29 cellular contexts compared by ENCODE assay signal in genomic region chr3:195416795-195417194, GRCh38. TPM values are rescaled to one million over a fixed set of nuclear protein-coding genes. Genes with fewer than 3 reads are reported as not detected.
A peak's percentile ranks its signal among the peaks of the same experiment; 100 is the strongest.
DNase-seq lines count a peak whose midpoint lies in the region; ATAC-seq, FAIRE-seq and TF ChIP-seq lines count a peak whose summit lies in the region.
"Had no signal": no experiment of that assay in that cellular context is flagged by ENCODE, and none has a peak within 500 bp of the region (broad histone marks: within the 10 kb centered on the region; RNA-seq: fewer than 3 reads in every experiment).

No MANE protein-coding gene starts in this region.

- intact Hi-C loops in MCF 10A (cut with micrococcal nuclease) (no loop called here), breast epithelium (cut with DNase I; ENCODE audit: low total_unique reads) (no loop called here)

- H3K4me1 ChIP-seq in breast epithelium (no peaks in the 10 kb centered on the region), foreskin keratinocyte (no peaks in the 10 kb centered on the region)

- ATAC-seq in foreskin keratinocyte: peak; percentile 59
- no peak for ATAC-seq in stimulated activated naive B cell treated with anti-CD40 and anti-IgM and Interleukin-4, amounts not matched to agents 10 μg/mL and 1 μg/mL and 100 μg/mL, for 72 hours (replicated peaks)
- ATAC-seq: effector memory CD8-positive, alpha-beta T cell; gastrocnemius medialis had no signal

- H3K4me1 Mint-ChIP-seq in MCF 10A (ENCODE audit: insufficient read depth, unreplicated experiment): peaks cover 32% of the 10 kb centered on the region
- peaks cover 30 to 62% of the 10 kb centered on the region in 2 donors for H3K4me1 Mint-ChIP-seq in stimulated activated naive B cell treated with anti-CD40 and anti-IgM and Interleukin-4, amounts not matched to agents 10 μg/mL and 1 μg/mL and 100 μg/mL, for 72 hours

- H3K36me3 ChIP-seq in breast epithelium: no peaks in the 10 kb centered on the region
- H3K36me3 ChIP-seq: esophagus muscularis mucosa, gastrocnemius medialis, tibial artery had no signal

- H3K27me3 ChIP-seq in breast epithelium (no peaks in the 10 kb centered on the region), foreskin keratinocyte (no peaks in the 10 kb centered on the region)
- H3K27me3 ChIP-seq: esophagus muscularis mucosa, gastrocnemius medialis, tibial artery had no signal

- H3K4me3 Mint-ChIP-seq in MCF 10A (ENCODE audit: unreplicated experiment): no peak overlapping the region
- no peak overlapping the region for H3K4me3 Mint-ChIP-seq in stimulated activated naive B cell treated with anti-CD40 and anti-IgM and Interleukin-4, amounts not matched to agents 10 μg/mL and 1 μg/mL and 100 μg/mL, for 72 hours
- H3K4me3 Mint-ChIP-seq: activated CD4-positive, alpha-beta T cell treated with anti-CD3 and anti-CD28 coated beads, Interleukin-2, amount 10 ng/mL, durations not matched to agents 24 days and 14 days; effector memory CD8-positive, alpha-beta T cell had no signal

- H3K27ac Mint-ChIP-seq in MCF 10A (ENCODE audit: low read depth, unreplicated experiment): no peak overlapping the region
- H3K27ac Mint-ChIP-seq in stimulated activated naive B cell treated with anti-CD40 and anti-IgM and Interleukin-4, amounts not matched to agents 10 μg/mL and 1 μg/mL and 100 μg/mL, for 72 hours: no peak overlapping the region
- H3K27ac Mint-ChIP-seq: activated CD4-positive, alpha-beta T cell treated with anti-CD3 and anti-CD28 coated beads, Interleukin-2, amount 10 ng/mL, durations not matched to agents 24 days and 14 days; activated naive CD4-positive, alpha-beta T cell treated with anti-CD3 and anti-CD28 coated beads, Interleukin-2, amount 50 U/mL, for 72 hours; activated T-helper 2 cell treated with anti-CD3 and anti-CD28 coated beads, Interferon-gamma antibody, Interleukin-2, Interleukin-4, amounts not matched to agents 10 μg/mL and 5 μg/mL and 100 μg/mL, durations not matched to agents 14 hours and 24 hours and 36 hours; IgD-negative memory B cell had no signal

- DNase-seq in MCF 10A (ENCODE audit: unreplicated experiment) (peak; percentile 53), breast epithelium (ENCODE audit: low spot score in 2 of 2) (no peak), RCC 7860 (ENCODE audit: low spot score) (peak; percentile 40), foreskin keratinocyte (peak in 1 of 2 donors; percentile 31), frontal cortex (ENCODE audit: low spot score in 2 of 2) (no peak), T-helper 9 cell (no peak)
- no peak for DNase-seq in stimulated activated naive B cell treated with anti-CD40 and anti-IgM and Interleukin-4, amounts not matched to agents 10 μg/mL and 1 μg/mL and 100 μg/mL, for 72 hours
- DNase-seq: ACHN; activated CD4-positive, alpha-beta T cell treated with anti-CD3 and anti-CD28 coated beads, Interleukin-2, amount 10 ng/mL, durations not matched to agents 24 days and 14 days; aorta; caudate nucleus; COR-L47; cortex of kidney; effector memory CD8-positive, alpha-beta T cell; gastrocnemius medialis; GF-D8; NCI-H1417 treated with DMSO at 0.1 percent for 48 hours; NCI-H446 treated with DMSO at 0.1 percent for 48 hours; occipital lobe; SK-N-SH; T-helper 2 cell; tibial artery had no signal

- TF ChIP-seq POLR2A in breast epithelium (IDR thresholded peaks at IDR 0.05): no peak

- POLR2A ChIA-PET in MCF 10A (lab: Yijun Ruan, JAX): interaction anchor here (0.6 to 2.9 kb wide), 3 partner anchors 8 to 25 kb away, joined by 4 to 19 read pairs (median 5); partner anchors contain the start of gene ACAP2

- no peak overlapping the region for H3K4me3 ChIP-seq in breast epithelium
- H3K4me3 ChIP-seq: esophagus muscularis mucosa, gastrocnemius medialis, skin epidermis, tibial artery had no signal

- H3K27ac ChIP-seq in breast epithelium (no peak overlapping the region), foreskin keratinocyte (no peak overlapping the region)
- H3K27ac ChIP-seq: esophagus muscularis mucosa, gastrocnemius medialis, skin epidermis, tibial artery, VCaP had no signal

- FAIRE-seq in RCC 7860 (lab: Jason Lieb, UNC): peak; percentile 60
- FAIRE-seq in frontal cortex (lab: Jason Lieb, UNC): no peak
- FAIRE-seq: H1 had no signal

- no peaks in the 10 kb centered on the region for H3K9me3 Mint-ChIP-seq in MCF 10A (ENCODE audit: unreplicated experiment)
- H3K9me3 Mint-ChIP-seq in stimulated activated naive B cell treated with anti-CD40 and anti-IgM and Interleukin-4, amounts not matched to agents 10 μg/mL and 1 μg/mL and 100 μg/mL, for 72 hours: peaks cover 0 to 1% of the 10 kb centered on the region in 2 donors
- H3K9me3 Mint-ChIP-seq: activated CD4-positive, alpha-beta T cell treated with anti-CD3 and anti-CD28 coated beads, Interleukin-2, amount 10 ng/mL, durations not matched to agents 24 days and 14 days; activated naive CD4-positive, alpha-beta T cell treated with anti-CD3 and anti-CD28 coated beads, Interleukin-2, amount 50 U/mL, for 72 hours; activated T-helper 2 cell treated with anti-CD3 and anti-CD28 coated beads, Interferon-gamma antibody, Interleukin-2, Interleukin-4, amounts not matched to agents 10 μg/mL and 5 μg/mL and 100 μg/mL, durations not matched to agents 14 hours and 24 hours and 36 hours; effector memory CD8-positive, alpha-beta T cell; IgD-negative memory B cell had no signal

- CTCF ChIA-PET in MCF 10A (lab: Yijun Ruan, JAX): interaction anchor here (0.6 to 1.2 kb wide), 2 partner anchors 146 to 648 kb away, joined by 3 to 5 read pairs; partner anchors contain the start of gene XXYLT1

- TF ChIP-seq CTCF in MCF 10A (IDR thresholded peaks at IDR 0.05; ENCODE audit: unreplicated experiment) (no peak), breast epithelium (IDR thresholded peaks at IDR 0.05) (no peak), foreskin keratinocyte (conservative IDR thresholded peaks at IDR 0.05) (no peak)

- H3K27me3 Mint-ChIP-seq in MCF 10A (ENCODE audit: insufficient read depth, unreplicated experiment): no peaks in the 10 kb centered on the region
- no peaks in the 10 kb centered on the region for H3K27me3 Mint-ChIP-seq in stimulated activated naive B cell treated with anti-CD40 and anti-IgM and Interleukin-4, amounts not matched to agents 10 μg/mL and 1 μg/mL and 100 μg/mL, for 72 hours
- H3K27me3 Mint-ChIP-seq: activated CD4-positive, alpha-beta T cell treated with anti-CD3 and anti-CD28 coated beads, Interleukin-2, amount 10 ng/mL, durations not matched to agents 24 days and 14 days; effector memory CD8-positive, alpha-beta T cell; IgD-negative memory B cell had no signal

- no peaks in the 10 kb centered on the region for H3K36me3 Mint-ChIP-seq in MCF 10A (ENCODE audit: insufficient read depth, unreplicated experiment)
- H3K36me3 Mint-ChIP-seq in stimulated activated naive B cell treated with anti-CD40 and anti-IgM and Interleukin-4, amounts not matched to agents 10 μg/mL and 1 μg/mL and 100 μg/mL, for 72 hours: peaks cover 11 to 20% of the 10 kb centered on the region in 2 donors
- H3K36me3 Mint-ChIP-seq: activated naive CD4-positive, alpha-beta T cell treated with anti-CD3 and anti-CD28 coated beads, Interleukin-2, amount 50 U/mL, for 72 hours; IgD-negative memory B cell had no signal

- no peaks in the 10 kb centered on the region for H3K9me3 ChIP-seq in breast epithelium
- H3K9me3 ChIP-seq: esophagus muscularis mucosa, gastrocnemius medialis, SK-N-SH, tibial artery had no signal

- no TSS peak for BruUV-seq in MCF 10A (replicated peaks; lab: Mats Ljungman, UMichigan)

RNA-seq across cellular contexts. Expression of gene ACAP2, which starts 26.0 kb away (rescaled TPM):
- 53.2 and 64.3 TPM in 2 replicates for total RNA-seq in MCF 10A (2022)
- total RNA-seq in breast epithelium: 10 to 100 TPM; 60.0 to 87.1 (median 63.0) TPM
- 26.5 and 27.9 TPM in 2 replicates for total RNA-seq in foreskin keratinocyte
- 4.6 and 4.7 TPM in 2 replicates for polyA plus RNA-seq in foreskin keratinocyte
- total RNA-seq in frontal cortex: 149 TPM

Comparison
In these comparisons a context has a peak if more than half of its experiments do, and no peak if none do; other contexts are left out.
1. DNase-seq: peak in MCF 10A (single experiment) and RCC 7860 (single experiment); none in breast epithelium (0 of 2), frontal cortex (0 of 2), T-helper 9 cell (single experiment) and stimulated activated naive B cell treated with anti-CD40 and anti-IgM and Interleukin-4, amounts not matched to agents 10 μg/mL and 1 μg/mL and 100 μg/mL, for 72 hours (single experiment).